19 cellular contexts compared by ENCODE assay signal in genomic region chr12:12476836-12477531, GRCh38.
DNase-seq lines count a peak whose midpoint lies in the region; ATAC-seq and TF ChIP-seq lines count a peak whose summit lies in the region.
"Had no signal": no experiment of that assay in that cellular context is flagged by ENCODE, and none has a peak within 500 bp of the region (broad histone marks: within the 10 kb centered on the region; RNA-seq: fewer than 3 reads in every experiment).

No MANE protein-coding gene starts in this region.

- CTCF ChIA-PET in activated naive CD4-positive, alpha-beta T cell treated with anti-CD3 and anti-CD28 coated beads for 36 hours (lab: Charles Lee) = interaction anchor here (0.6 to 1.6 kb wide), 6 partner anchors 15 to 260 kb away, joined by 3 to 4 read pairs (median 4); no protein-coding TSS in a partner anchor

- H3K4me1 Mint-ChIP-seq in activated naive CD4-positive, alpha-beta T cell treated with anti-CD3 and anti-CD28 coated beads for 36 hours (ENCODE audit: low read depth) = peaks cover 67% of the 10 kb centered on the region
- H3K4me1 Mint-ChIP-seq in activated T-helper 2 cell treated with anti-CD3 and anti-CD28 coated beads, Interferon-gamma antibody, Interleukin-2, Interleukin-4, amounts not matched to agents 10 μg/mL and 5 μg/mL and 100 μg/mL, durations not matched to agents 14 hours and 24 hours and 36 hours (ENCODE audit: low read depth) = peaks cover 74% of the 10 kb centered on the region
- H3K4me1 Mint-ChIP-seq in stimulated activated effector memory CD8-positive, alpha-beta T cell treated with anti-CD3 and anti-CD28 coated beads, Interleukin-12 subunit alpha, Interleukin-12 subunit beta, amount 100 ng/mL, for 72 hours = peaks cover 81% of the 10 kb centered on the region
- H3K4me1 Mint-ChIP-seq: nephron had no signal

- intact Hi-C loops in activated naive CD4-positive, alpha-beta T cell treated with anti-CD3 and anti-CD28 coated beads for 36 hours (cut with micrococcal nuclease) = no loop called here
- intact Hi-C loops in activated T-helper 2 cell treated with anti-CD3 and anti-CD28 coated beads, Interferon-gamma antibody, Interleukin-2, Interleukin-4, amounts not matched to agents 10 μg/mL and 5 μg/mL and 100 μg/mL, durations not matched to agents 14 hours and 24 hours and 36 hours (cut with micrococcal nuclease) = no loop called here

- TF ChIP-seq CTCF in foreskin keratinocyte (conservative IDR thresholded peaks at IDR 0.05) = no peak

- peaks cover 49% of the 10 kb centered on the region for H3K36me3 Mint-ChIP-seq in activated naive CD4-positive, alpha-beta T cell treated with anti-CD3 and anti-CD28 coated beads for 36 hours (ENCODE audit: low read depth)
- H3K36me3 Mint-ChIP-seq in activated T-helper 2 cell treated with anti-CD3 and anti-CD28 coated beads, Interferon-gamma antibody, Interleukin-2, Interleukin-4, amounts not matched to agents 10 μg/mL and 5 μg/mL and 100 μg/mL, durations not matched to agents 14 hours and 24 hours and 36 hours (ENCODE audit: low read depth) = peaks cover 74% of the 10 kb centered on the region
- peaks cover 91% of the 10 kb centered on the region for H3K36me3 Mint-ChIP-seq in stimulated activated effector memory CD8-positive, alpha-beta T cell treated with anti-CD3 and anti-CD28 coated beads, Interleukin-12 subunit alpha, Interleukin-12 subunit beta, amount 100 ng/mL, for 72 hours

- H3K27me3 Mint-ChIP-seq in activated naive CD4-positive, alpha-beta T cell treated with anti-CD3 and anti-CD28 coated beads for 36 hours (ENCODE audit: low read depth) = no peaks in the 10 kb centered on the region
- no peaks in the 10 kb centered on the region for H3K27me3 Mint-ChIP-seq in activated T-helper 2 cell treated with anti-CD3 and anti-CD28 coated beads, Interferon-gamma antibody, Interleukin-2, Interleukin-4, amounts not matched to agents 10 μg/mL and 5 μg/mL and 100 μg/mL, durations not matched to agents 14 hours and 24 hours and 36 hours (ENCODE audit: low read depth)
- H3K27me3 Mint-ChIP-seq: central memory CD8-positive, alpha-beta T cell had no signal

- no peaks in the 10 kb centered on the region for H3K9me3 Mint-ChIP-seq in activated naive CD4-positive, alpha-beta T cell treated with anti-CD3 and anti-CD28 coated beads for 36 hours
- no peaks in the 10 kb centered on the region for H3K9me3 Mint-ChIP-seq in activated T-helper 2 cell treated with anti-CD3 and anti-CD28 coated beads, Interferon-gamma antibody, Interleukin-2, Interleukin-4, amounts not matched to agents 10 μg/mL and 5 μg/mL and 100 μg/mL, durations not matched to agents 14 hours and 24 hours and 36 hours
- H3K9me3 Mint-ChIP-seq in stimulated activated effector memory CD8-positive, alpha-beta T cell treated with anti-CD3 and anti-CD28 coated beads, Interleukin-12 subunit alpha, Interleukin-12 subunit beta, amount 100 ng/mL, for 72 hours = no peaks in the 10 kb centered on the region
- H3K9me3 Mint-ChIP-seq: central memory CD8-positive, alpha-beta T cell; nephron had no signal

- no peak overlapping the region for H3K4me3 Mint-ChIP-seq in activated naive CD4-positive, alpha-beta T cell treated with anti-CD3 and anti-CD28 coated beads for 36 hours
- no peak overlapping the region for H3K4me3 Mint-ChIP-seq in activated T-helper 2 cell treated with anti-CD3 and anti-CD28 coated beads, Interferon-gamma antibody, Interleukin-2, Interleukin-4, amounts not matched to agents 10 μg/mL and 5 μg/mL and 100 μg/mL, durations not matched to agents 14 hours and 24 hours and 36 hours (ENCODE audit: low read depth)
- H3K4me3 Mint-ChIP-seq in stimulated activated effector memory CD8-positive, alpha-beta T cell treated with anti-CD3 and anti-CD28 coated beads, Interleukin-12 subunit alpha, Interleukin-12 subunit beta, amount 100 ng/mL, for 72 hours = no peak overlapping the region
- H3K4me3 Mint-ChIP-seq: central memory CD8-positive, alpha-beta T cell; nephron had no signal

- ATAC-seq in left lobe of liver = peak; percentile 23
- no peak for ATAC-seq in stimulated activated effector memory CD8-positive, alpha-beta T cell treated with anti-CD3 and anti-CD28 coated beads, Interleukin-12 subunit alpha, Interleukin-12 subunit beta, amount 100 ng/mL, for 72 hours
- no peak for ATAC-seq in foreskin keratinocyte
- ATAC-seq in GM18907 (IDR thresholded peaks at IDR 0.05; ENCODE audit: unreplicated experiment) = no peak

- no peak overlapping the region for H3K27ac ChIP-seq in foreskin keratinocyte
- H3K27ac ChIP-seq: WERI-Rb-1 had no signal

- peak overlapping the region; percentile 31 for H3K27ac Mint-ChIP-seq in activated naive CD4-positive, alpha-beta T cell treated with anti-CD3 and anti-CD28 coated beads for 36 hours
- H3K27ac Mint-ChIP-seq in activated T-helper 2 cell treated with anti-CD3 and anti-CD28 coated beads, Interferon-gamma antibody, Interleukin-2, Interleukin-4, amounts not matched to agents 10 μg/mL and 5 μg/mL and 100 μg/mL, durations not matched to agents 14 hours and 24 hours and 36 hours = peak overlapping the region; percentile 73
- H3K27ac Mint-ChIP-seq in stimulated activated effector memory CD8-positive, alpha-beta T cell treated with anti-CD3 and anti-CD28 coated beads, Interleukin-12 subunit alpha, Interleukin-12 subunit beta, amount 100 ng/mL, for 72 hours = peak overlapping the region; percentile 99
- H3K27ac Mint-ChIP-seq: nephron had no signal

- DNase-seq in activated naive CD4-positive, alpha-beta T cell treated with anti-CD3 and anti-CD28 coated beads for 36 hours = no peak
- no peak for DNase-seq in activated naive CD4-positive, alpha-beta T cell treated with anti-CD3 and anti-CD28 coated beads, Interleukin-2, amount 50 U/mL, for 16 hours
- no peak for DNase-seq in activated T-helper 2 cell treated with anti-CD3 and anti-CD28 coated beads, Interferon-gamma antibody, Interleukin-2, Interleukin-4, amounts not matched to agents 10 μg/mL and 5 μg/mL and 100 μg/mL, durations not matched to agents 14 hours and 24 hours and 36 hours (ENCODE audit: low spot score)
- DNase-seq in left lobe of liver (ENCODE audit: low spot score) = no peak
- no peak for DNase-seq in stimulated activated effector memory CD8-positive, alpha-beta T cell treated with anti-CD3 and anti-CD28 coated beads, Interleukin-12 subunit alpha, Interleukin-12 subunit beta, amount 100 ng/mL, for 72 hours (ENCODE audit: low spot score in 2 of 2)
- DNase-seq in foreskin keratinocyte = no peak
- DNase-seq in effector CD8-positive, alpha-beta T cell (lab: John Stamatoyannopoulos, UW) = no peak
- DNase-seq: GF-D8; Karpas-422; NCI-H1417 treated with DMSO at 0.1 percent for 48 hours; NCI-H2171 treated with DMSO at 0.1 percent for 48 hours; NCI-H82; retina; stimulated activated CD4-positive, alpha-beta T cell treated with anti-CD3 and anti-CD28 coated beads, Interleukin-15, amount 100 ng/mL, for 24 hours; WERI-Rb-1 had no signal

- no peaks in the 10 kb centered on the region for H3K27me3 ChIP-seq in foreskin keratinocyte

- H3K4me1 ChIP-seq in foreskin keratinocyte = no peaks in the 10 kb centered on the region
- H3K4me1 ChIP-seq: HAP-1 had no signal

Comparison
In these comparisons a context has a peak if more than half of its experiments do, and no peak if none do; other contexts are left out.
1. H3K27ac Mint-ChIP-seq: peak in every context shown above with its lines; median percentile 99 in stimulated activated effector memory CD8-positive, alpha-beta T cell treated with anti-CD3 and anti-CD28 coated beads, Interleukin-12 subunit alpha, Interleukin-12 subunit beta, amount 100 ng/mL, for 72 hours; 73 in activated T-helper 2 cell treated with anti-CD3 and anti-CD28 coated beads, Interferon-gamma antibody, Interleukin-2, Interleukin-4, amounts not matched to agents 10 μg/mL and 5 μg/mL and 100 μg/mL, durations not matched to agents 14 hours and 24 hours and 36 hours; 31 in activated naive CD4-positive, alpha-beta T cell treated with anti-CD3 and anti-CD28 coated beads for 36 hours.